In the genomic region with DNA sequence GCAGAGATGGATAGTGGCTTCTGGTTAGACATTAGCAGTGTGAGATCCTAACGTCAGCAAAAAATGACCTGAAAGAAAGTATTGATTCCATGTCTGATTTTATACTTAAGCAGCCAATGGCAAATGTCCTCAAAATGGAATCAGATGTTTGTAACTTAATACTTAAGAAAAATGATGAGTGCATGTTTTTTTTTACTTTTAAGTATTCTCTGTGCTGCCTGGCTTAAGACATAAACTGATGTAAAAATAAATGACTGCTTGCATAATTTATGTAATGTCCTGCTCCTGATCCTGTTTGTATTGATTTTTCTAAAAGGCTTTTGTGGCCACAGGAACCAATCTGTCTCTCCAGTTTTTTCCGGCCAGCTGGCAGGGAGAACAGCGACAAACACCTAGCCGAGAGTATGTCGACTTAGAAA, we compare ENCODE assay signal across 21 cellular contexts. TPM values are rescaled to one million over a fixed set of nuclear protein-coding genes. Genes with fewer than 3 reads are reported as not detected.
DNase-seq lines count a peak whose midpoint lies in the region; ATAC-seq and TF ChIP-seq lines count a peak whose summit lies in the region.
"Had no signal": no experiment of that assay in that cellular context is flagged by ENCODE, and none has a peak within 500 bp of the region (broad histone marks: within the 10 kb centered on the region; RNA-seq: fewer than 3 reads in every experiment).

No MANE protein-coding gene starts in this region.

- H3K27ac Mint-ChIP-seq in progenitor cell of endocrine pancreas: peak overlapping the region; percentile 88
- H3K27ac Mint-ChIP-seq: activated CD4-positive, alpha-beta T cell treated with anti-CD3 and anti-CD28 coated beads, Interleukin-2, amount 10 ng/mL, durations not matched to agents 7 days and 5 days; activated naive CD4-positive, alpha-beta T cell treated with anti-CD3 and anti-CD28 coated beads, Interleukin-2, amount 50 U/mL, for 24 hours; dendritic cell treated with granulocyte-macrophage colony-stimulating factor and Interleukin-4, amounts not matched to agents 40 ng/mL and 50 ng/mL, for 4 days; nephron progenitor cell; stimulated activated naive CD8-positive, alpha-beta T cell treated with anti-CD3 and anti-CD28 coated beads, Interleukin-15, amount 100 ng/mL, for 72 hours had no signal

- peaks cover 17% of the 10 kb centered on the region for H3K4me1 Mint-ChIP-seq in progenitor cell of endocrine pancreas (ENCODE audit: low read depth)

- H3K27me3 Mint-ChIP-seq in progenitor cell of endocrine pancreas: no peaks in the 10 kb centered on the region
- H3K27me3 Mint-ChIP-seq: activated CD4-positive, alpha-beta T cell treated with anti-CD3 and anti-CD28 coated beads, Interleukin-2, amount 10 ng/mL, durations not matched to agents 7 days and 5 days; activated naive CD4-positive, alpha-beta T cell treated with anti-CD3 and anti-CD28 coated beads, Interleukin-2, amount 50 U/mL, for 24 hours; dendritic cell treated with granulocyte-macrophage colony-stimulating factor and Interleukin-4, amounts not matched to agents 40 ng/mL and 50 ng/mL, for 4 days; stimulated activated naive CD8-positive, alpha-beta T cell treated with anti-CD3 and anti-CD28 coated beads, Interleukin-15, amount 100 ng/mL, for 72 hours had no signal

- TF ChIP-seq CTCF in progenitor cell of endocrine pancreas (IDR thresholded peaks at IDR 0.05; ENCODE audit: unreplicated experiment): no peak

- H3K4me3 Mint-ChIP-seq in progenitor cell of endocrine pancreas (ENCODE audit: low read depth): peak overlapping the region; percentile 34
- H3K4me3 Mint-ChIP-seq: activated CD4-positive, alpha-beta T cell treated with anti-CD3 and anti-CD28 coated beads, Interleukin-2, amount 10 ng/mL, durations not matched to agents 7 days and 5 days; activated naive CD4-positive, alpha-beta T cell treated with anti-CD3 and anti-CD28 coated beads, Interleukin-2, amount 50 U/mL, for 24 hours; dendritic cell treated with granulocyte-macrophage colony-stimulating factor and Interleukin-4, amounts not matched to agents 40 ng/mL and 50 ng/mL, for 4 days; nephron progenitor cell; stimulated activated naive CD8-positive, alpha-beta T cell treated with anti-CD3 and anti-CD28 coated beads, Interleukin-15, amount 100 ng/mL, for 72 hours had no signal

- ATAC-seq in HG02870 (IDR thresholded peaks at IDR 0.05; ENCODE audit: unreplicated experiment): no peak
- ATAC-seq: esophagus mucosa; stimulated activated naive CD8-positive, alpha-beta T cell treated with anti-CD3 and anti-CD28 coated beads, Interleukin-15, amount 100 ng/mL, for 72 hours had no signal

- H3K9me3 Mint-ChIP-seq in progenitor cell of endocrine pancreas (ENCODE audit: low read depth): no peaks in the 10 kb centered on the region
- H3K9me3 Mint-ChIP-seq: activated CD4-positive, alpha-beta T cell treated with anti-CD3 and anti-CD28 coated beads, Interleukin-2, amount 10 ng/mL, durations not matched to agents 7 days and 5 days; activated naive CD4-positive, alpha-beta T cell treated with anti-CD3 and anti-CD28 coated beads, Interleukin-2, amount 50 U/mL, for 24 hours; dendritic cell treated with granulocyte-macrophage colony-stimulating factor and Interleukin-4, amounts not matched to agents 40 ng/mL and 50 ng/mL, for 4 days; nephron progenitor cell; stimulated activated naive CD8-positive, alpha-beta T cell treated with anti-CD3 and anti-CD28 coated beads, Interleukin-15, amount 100 ng/mL, for 72 hours had no signal

- peaks cover 15% of the 10 kb centered on the region for H3K36me3 Mint-ChIP-seq in progenitor cell of endocrine pancreas (ENCODE audit: insufficient read depth)

- peak; percentile 28 for DNase-seq in NCI-H2171 treated with DMSO at 0.1 percent for 48 hours (lab: John Stamatoyannopoulos, UW)
- DNase-seq in NCI-H2171 (lab: John Stamatoyannopoulos, UW): no peak
- DNase-seq in SK-N-DZ (ENCODE audit: low spot score): peak; percentile 94
- peak; percentile 70 for DNase-seq in fibroblast of gingiva (ENCODE audit: low read depth)
- no peak for DNase-seq in progenitor cell of endocrine pancreas (ENCODE audit: low spot score, unreplicated experiment)
- DNase-seq in NCI-H69 (lab: John Stamatoyannopoulos, UW): no peak
- DNase-seq in NCI-H1105 (lab: John Stamatoyannopoulos, UW): no peak
- DNase-seq: activated CD4-positive, alpha-beta T cell treated with anti-CD3 and anti-CD28 coated beads, Interleukin-2, amount 10 ng/mL, durations not matched to agents 7 days and 5 days; brain microvascular endothelial cell; DMS53; GOT3; KBM-7; NCI-H1436 treated with DMSO at 0.1 percent for 48 hours; NCI-H510A; nephron progenitor cell; stimulated activated naive CD8-positive, alpha-beta T cell treated with anti-CD3 and anti-CD28 coated beads, Interleukin-15, amount 100 ng/mL, for 72 hours had no signal

RNA-seq across cellular contexts. Expression of a gene that starts 7.4 kb away (rescaled TPM):
- 82.6 and 84.8 TPM in 2 replicates for polyA plus RNA-seq in SK-N-DZ (2014; cell fraction: cytosol; rRNA removed)
- 39.3 and 45.5 TPM in 2 replicates for polyA plus RNA-seq in SK-N-DZ (2014; cell fraction: nucleus; rRNA removed)
- total RNA-seq in progenitor cell of endocrine pancreas: 86.6 and 87.3 TPM in 2 replicates

RNA-seq across cellular contexts. Expression of a gene that starts 47.9 kb away (rescaled TPM):
- 0.22 and 2.0 TPM in 2 replicates for polyA plus RNA-seq in SK-N-DZ (2014; cell fraction: cytosol; rRNA removed)
- polyA plus RNA-seq in SK-N-DZ (2014; cell fraction: nucleus; rRNA removed): 2.7 and 4.9 TPM in 2 replicates
- total RNA-seq in progenitor cell of endocrine pancreas: 4.6 and 5.2 TPM in 2 replicates
- total RNA-seq: SK-MEL-5 had no signal

Comparison
In these comparisons a context has a peak if more than half of its experiments do, and no peak if none do; other contexts are left out.
1. DNase-seq: peak in NCI-H2171 treated with DMSO at 0.1 percent for 48 hours (single experiment), SK-N-DZ (single experiment) and fibroblast of gingiva (single experiment); none in NCI-H2171 (single experiment), progenitor cell of endocrine pancreas (single experiment), NCI-H69 (single experiment) and NCI-H1105 (single experiment).